In genomic region chr20:38057351-38057972, GRCh38 we compare ENCODE assay signal across 8 cellular contexts. TPM values are rescaled to one million over a fixed set of nuclear protein-coding genes. Genes with fewer than 3 reads are reported as not detected.
A peak's percentile ranks its signal among the peaks of the same experiment; 100 is the strongest.
DNase-seq lines count a peak whose midpoint lies in the region; ATAC-seq and TF ChIP-seq lines count a peak whose summit lies in the region.

No MANE protein-coding gene starts in this region.

- H3K4me1 Mint-ChIP-seq in endodermal cell (peaks cover 11% of the 10 kb centered on the region), mesothelial cell of epicardium (peaks cover 39% of the 10 kb centered on the region)

- DNase-seq in HS-27A (ENCODE audit: low read depth) (peak; percentile 75), NOMO-1 (lab: John Stamatoyannopoulos, UW; ENCODE audit: unreplicated experiment in 2 of 2) (peak; percentile 43 to 68), endodermal cell (peak; percentile 96), mesothelial cell of epicardium (ENCODE audit: low spot score in 2 of 2, unreplicated experiment in 2 of 2) (peak; percentile 73 to 83)
- peak; percentile 50 to 58 for DNase-seq in activated CD8-positive, alpha-beta memory T cell treated with anti-CD3 and anti-CD28 coated beads for 4 hours (ENCODE audit: low read depth in 2 of 2)
- peak; percentile 37 to 46 for DNase-seq in stimulated activated CD8-positive, alpha-beta memory T cell treated with anti-CD3 and anti-CD28 coated beads, Interleukin-4, amount 100 ng/mL, for 4 hours (ENCODE audit: low read depth in 2 of 2, low spot score in 1 of 2)

- ATAC-seq in GM19324 (IDR thresholded peaks at IDR 0.05; ENCODE audit: low FRiP score, unreplicated experiment) = no peak

- no peak overlapping the region for H3K9ac ChIP-seq in endodermal cell (ENCODE audit: extremely low read depth, low read length, poor library complexity, severe bottlenecking)

- H3K36me3 Mint-ChIP-seq in endodermal cell (ENCODE audit: low read depth) (peaks cover 26% of the 10 kb centered on the region), mesothelial cell of epicardium (peaks cover 23% of the 10 kb centered on the region)

- TF ChIP-seq CTCF in GM12875 (IDR thresholded peaks at IDR 0.05; ENCODE audit: borderline replicate concordance, insufficient read depth, low read depth, low read length) (peak; percentile 79), endodermal cell (conservative IDR thresholded peaks at IDR 0.05) (peak; percentile 96), mesothelial cell of epicardium (IDR thresholded peaks at IDR 0.05; ENCODE audit: unreplicated experiment) (peak; percentile 95)

- no peak overlapping the region for H3K27ac Mint-ChIP-seq in endodermal cell
- no peak overlapping the region for H3K27ac Mint-ChIP-seq in mesothelial cell of epicardium

- no peak overlapping the region for H3K4me3 ChIP-seq in GM12875 (ENCODE audit: low read depth, low read length)
- no peak overlapping the region for H3K4me3 ChIP-seq in endodermal cell (ENCODE audit: low read length)

- peaks cover 2% of the 10 kb centered on the region for H3K4me1 ChIP-seq in endodermal cell (ENCODE audit: control insufficient read depth, insufficient read depth, low read length)

- H3K27me3 ChIP-seq in endodermal cell (ENCODE audit: control insufficient read depth, insufficient read depth, low read length, poor library complexity, severe bottlenecking) = no peaks in the 10 kb centered on the region

- H3K27ac ChIP-seq in endodermal cell (ENCODE audit: low read depth, low read length) = no peak overlapping the region

- 10 to 45% methylated on average over 2 to 6 of the region's 7 CpGs for WGBS in endodermal cell (ENCODE audit: insufficient coverage in 1 of 2, insufficient read length in 1 of 2), 2 experiments

- H3K36me3 ChIP-seq in endodermal cell (ENCODE audit: control insufficient read depth, insufficient read depth, low read length) = peaks cover 52% of the 10 kb centered on the region

- H3K27me3 Mint-ChIP-seq in endodermal cell (ENCODE audit: insufficient read depth) (no peaks in the 10 kb centered on the region), mesothelial cell of epicardium (ENCODE audit: low read depth) (no peaks in the 10 kb centered on the region)

- H3K4me3 Mint-ChIP-seq in endodermal cell = no peak overlapping the region
- no peak overlapping the region for H3K4me3 Mint-ChIP-seq in mesothelial cell of epicardium

- peaks cover 7% of the 10 kb centered on the region for H3K9me3 ChIP-seq in endodermal cell (ENCODE audit: control insufficient read depth, low read length)

- H3K9me3 Mint-ChIP-seq in endodermal cell (no peaks in the 10 kb centered on the region), mesothelial cell of epicardium (no peaks in the 10 kb centered on the region)

RNA-seq across cellular contexts. Expression of gene RPRD1B, which starts 23.9 kb away (rescaled TPM):
- total RNA-seq in endodermal cell = 10 to 100 TPM; 22.1 to 29.6 TPM
- polyA plus RNA-seq in endodermal cell (2013, experiment 1 of 2) = 31.6 TPM
- polyA plus RNA-seq in endodermal cell (2013, experiment 2 of 2) = 27.7 TPM
- 47.8 to 52.7 TPM (median 48.4 TPM) in 3 replicates for total RNA-seq in mesothelial cell of epicardium

RNA-seq across cellular contexts. Expression of gene TTI1, which starts 24.2 kb away (rescaled TPM):
- 10 to 100 TPM; 37.5 to 56.2 TPM for total RNA-seq in endodermal cell
- polyA plus RNA-seq in endodermal cell (2013, experiment 1 of 2) = 46.2 TPM
- 37.1 TPM for polyA plus RNA-seq in endodermal cell (2013, experiment 2 of 2)
- 33.2 to 33.7 TPM (median 33.6 TPM) in 3 replicates for total RNA-seq in mesothelial cell of epicardium

Comparison
In these comparisons a context has a peak if more than half of its experiments do, and no peak if none do; other contexts are left out.
1. DNase-seq: peak in every context shown above with its lines; median percentile 96 in endodermal cell; 78 in mesothelial cell of epicardium; 75 in HS-27A; 56 in NOMO-1; 54 in activated CD8-positive, alpha-beta memory T cell treated with anti-CD3 and anti-CD28 coated beads for 4 hours; 42 in stimulated activated CD8-positive, alpha-beta memory T cell treated with anti-CD3 and anti-CD28 coated beads, Interleukin-4, amount 100 ng/mL, for 4 hours.